8 cellular contexts compared by ENCODE assay signal in genomic region chr6:149065658-149066556, GRCh38.
DNase-seq lines count a peak whose midpoint lies in the region; ATAC-seq and TF ChIP-seq lines count a peak whose summit lies in the region.

No MANE protein-coding gene starts in this region.

- H3K36me3 ChIP-seq in sigmoid colon (no peaks in the 10 kb centered on the region), PC-3 (ENCODE audit: low read depth, low read length) (no peaks in the 10 kb centered on the region)

- peak; percentile 96 for ATAC-seq in HG03045 (IDR thresholded peaks at IDR 0.05; ENCODE audit: unreplicated experiment)
- ATAC-seq in PC-3 = no peak

- H3K4me3 Mint-ChIP-seq in immature natural killer cell = peak overlapping the region; percentile 38 to 58 (median 39)
- no peak overlapping the region for H3K4me3 Mint-ChIP-seq in type B pancreatic cell

- H3K27me3 ChIP-seq in sigmoid colon (no peaks in the 10 kb centered on the region), PC-3 (ENCODE audit: low read length) (no peaks in the 10 kb centered on the region)

- no peaks in the 10 kb centered on the region for H3F3A ChIP-seq in PC-3 (ENCODE audit: low read length, unreplicated experiment)

- H3K27ac Mint-ChIP-seq in immature natural killer cell (peak overlapping the region; percentile 66 to 91 (median 84)), type B pancreatic cell (no peak overlapping the region)

- no peak overlapping the region for H3K4me2 ChIP-seq in PC-3 (ENCODE audit: low read length)

- peak; percentile 13 for DNase-seq in stimulated activated CD4-positive, alpha-beta T cell treated with anti-CD3 and anti-CD28 coated beads, Interleukin-1b, Interleukin-23, amount 100 ng/mL, for 48 hours
- DNase-seq in stimulated activated CD4-positive, alpha-beta T cell treated with anti-CD3 and anti-CD28 coated beads, Interleukin-4, amount 100 ng/mL, for 1 hour = no peak
- peak; percentile 42 for DNase-seq in T follicular helper cell (ENCODE audit: low read depth)
- peak; percentile 47 to 52 (median 49) for DNase-seq in immature natural killer cell
- no peak for DNase-seq in sigmoid colon
- no peak for DNase-seq in type B pancreatic cell (ENCODE audit: extremely low spot score, unreplicated experiment)
- DNase-seq in PC-3 = no peak

- CTCF ChIA-PET in PC-3 (lab: Charles Lee) = no interaction called here

- intact Hi-C loops in sigmoid colon (cut with DNase I) (no loop called here), PC-3 (cut with micrococcal nuclease) (no loop called here)

- H3K79me2 ChIP-seq in PC-3 (ENCODE audit: low read length) = no peaks in the 10 kb centered on the region

- BruUV-seq in PC-3 (replicated peaks; lab: Mats Ljungman, UMichigan) = no TSS peak

- peaks cover 0 to 4% (median 0%) of the 10 kb centered on the region in 3 donors for H3K36me3 Mint-ChIP-seq in immature natural killer cell
- peaks cover 7% of the 10 kb centered on the region for H3K36me3 Mint-ChIP-seq in type B pancreatic cell

- H3K4me3 ChIP-seq in sigmoid colon (no peak overlapping the region), PC-3 (ENCODE audit: low read length) (no peak overlapping the region)

- no peaks in the 10 kb centered on the region for H3K9me2 ChIP-seq in PC-3 (replicated peaks; ENCODE audit: low read length)

- H2AFZ ChIP-seq in PC-3 (ENCODE audit: low read length) = no peak overlapping the region

- H3K27me3 Mint-ChIP-seq in immature natural killer cell (ENCODE audit: low read depth in 3 of 3) (no peaks in the 10 kb centered on the region), type B pancreatic cell (no peaks in the 10 kb centered on the region)

- POLR2A ChIA-PET in PC-3 (lab: Charles Lee; ENCODE audit: unreplicated experiment) = no interaction called here

- peaks cover 0 to 33% (median 17%) of the 10 kb centered on the region in 4 donors for H3K4me1 ChIP-seq in sigmoid colon
- H3K4me1 ChIP-seq in PC-3 (ENCODE audit: insufficient read depth, low read length) = peaks cover 13% of the 10 kb centered on the region

- peaks cover 29 to 40% of the 10 kb centered on the region in 2 donors for H3K4me1 Mint-ChIP-seq in immature natural killer cell
- peaks cover 33% of the 10 kb centered on the region for H3K4me1 Mint-ChIP-seq in type B pancreatic cell (ENCODE audit: unreplicated experiment)

- 49 to 83% methylated on average over 8 of the region's 8 CpGs for WGBS in sigmoid colon, 2 donors

- TF ChIP-seq EP300 in sigmoid colon (IDR thresholded peaks at IDR 0.05) = no peak

- TF ChIP-seq CTCF in sigmoid colon (IDR thresholded peaks at IDR 0.05) = no peak
- TF ChIP-seq CTCF in type B pancreatic cell (conservative IDR thresholded peaks at IDR 0.05) = no peak
- no peak for TF ChIP-seq CTCF in PC-3 (conservative IDR thresholded peaks at IDR 0.05; ENCODE audit: low read depth, low read length)

- H3K9me3 ChIP-seq in sigmoid colon (no peaks in the 10 kb centered on the region), PC-3 (ENCODE audit: low read length) (no peaks in the 10 kb centered on the region)

- no peak overlapping the region for H3K9ac ChIP-seq in PC-3 (ENCODE audit: low read length)

- H3K27ac ChIP-seq in sigmoid colon = peak overlapping the region in 2 of 4 donors; percentile 23 to 25
- no peak overlapping the region for H3K27ac ChIP-seq in PC-3 (ENCODE audit: low read length)

- H3K9me3 Mint-ChIP-seq in immature natural killer cell (no peaks in the 10 kb centered on the region), type B pancreatic cell (no peaks in the 10 kb centered on the region)

- H4K20me1 ChIP-seq in PC-3 (ENCODE audit: low read length) = no peaks in the 10 kb centered on the region

- TF ChIP-seq POLR2A in sigmoid colon (IDR thresholded peaks at IDR 0.05) = no peak

Comparison
In these comparisons a context has a peak if more than half of its experiments do, and no peak if none do; other contexts are left out.
1. DNase-seq: peak in stimulated activated CD4-positive, alpha-beta T cell treated with anti-CD3 and anti-CD28 coated beads, Interleukin-1b, Interleukin-23, amount 100 ng/mL, for 48 hours (single experiment), T follicular helper cell (single experiment) and immature natural killer cell (3 of 3); none in stimulated activated CD4-positive, alpha-beta T cell treated with anti-CD3 and anti-CD28 coated beads, Interleukin-4, amount 100 ng/mL, for 1 hour (single experiment), sigmoid colon (single experiment), type B pancreatic cell (single experiment) and PC-3 (single experiment).